ENCODE assay signal across 25 cellular contexts in genomic region chr11:15768321-15768720, GRCh38.
"Had no signal": no experiment of that assay in that cellular context is flagged by ENCODE, and none has a peak within 500 bp of the region (broad histone marks: within the 10 kb centered on the region; RNA-seq: fewer than 3 reads in every experiment).

No MANE protein-coding gene starts in this region.

- H3K4me1 Mint-ChIP-seq: activated naive CD4-positive, alpha-beta T cell treated with anti-CD3 and anti-CD28 coated beads, Interleukin-2, amount 50 U/mL, for 24 hours; activated naive CD8-positive, alpha-beta T cell treated with anti-CD3 and anti-CD28 coated beads, Interleukin-2, amount 50 U/mL, for 24 hours; central memory CD8-positive, alpha-beta T cell; stimulated activated naive B cell treated with anti-CD40 and anti-IgM and Interleukin-4, amounts not matched to agents 10 μg/mL and 1 μg/mL and 100 μg/mL, for 72 hours had no signal

- DNase-seq: activated CD4-positive, alpha-beta memory T cell treated with anti-CD3 and anti-CD28 coated beads for 36 hours; activated CD4-positive, alpha-beta T cell treated with anti-CD3 and anti-CD28 coated beads for 48 hours; activated CD8-positive, alpha-beta memory T cell treated with anti-CD3 and anti-CD28 coated beads, Interleukin-2, amount 50 U/mL, for 4 hours; activated gamma-delta T cell; activated naive CD8-positive, alpha-beta T cell treated with anti-CD3 and anti-CD28 coated beads, Interleukin-2, amount 50 U/mL, for 24 hours; activated T-cell treated with anti-CD3 and anti-CD28 coated beads, Interleukin-2, amount 50 U/mL, for 1 hour; amygdala; dorsolateral prefrontal cortex; effector memory CD4-positive, alpha-beta T cell; gastrocnemius medialis; glutamatergic neuron; islet precursor cell; left cardiac atrium; nephron progenitor cell; right cardiac atrium; stimulated activated CD4-positive, alpha-beta T cell treated with anti-CD3 and anti-CD28 coated beads, Interleukin-15, amount 100 ng/mL, for 24 hours; stimulated activated CD4-positive, alpha-beta T cell treated with anti-CD3 and anti-CD28 coated beads, Interleukin-2, amount 100 ng/mL, for 24 hours; stimulated activated naive B cell treated with anti-CD40 and anti-IgM and Interleukin-4, amounts not matched to agents 10 μg/mL and 1 μg/mL and 100 μg/mL, for 72 hours; stomach; T-helper 9 cell; uterus; WERI-Rb-1 had no signal

- H3K27ac ChIP-seq: dorsolateral prefrontal cortex, gastrocnemius medialis, uterus, WERI-Rb-1 had no signal

- ATAC-seq: activated CD4-positive, CD25-positive, alpha-beta regulatory T cell treated with anti-CD3 and anti-CD28 coated beads, Interleukin-2, amount 50 U/mL, for 24 hours; activated naive CD8-positive, alpha-beta T cell treated with anti-CD3 and anti-CD28 coated beads, Interleukin-2, amount 50 U/mL, for 24 hours; gastrocnemius medialis; left cardiac atrium; right cardiac atrium; stimulated activated naive B cell treated with anti-CD40 and anti-IgM and Interleukin-4, amounts not matched to agents 10 μg/mL and 1 μg/mL and 100 μg/mL, for 72 hours had no signal

- H3K4me1 ChIP-seq: stomach, uterus had no signal

- H3K36me3 ChIP-seq: gastrocnemius medialis, stomach, uterus, WERI-Rb-1 had no signal

- H3K27ac Mint-ChIP-seq: activated CD4-positive, alpha-beta memory T cell treated with anti-CD3 and anti-CD28 coated beads for 36 hours; activated naive CD4-positive, alpha-beta T cell treated with anti-CD3 and anti-CD28 coated beads, Interleukin-2, amount 50 U/mL, for 24 hours; activated naive CD8-positive, alpha-beta T cell treated with anti-CD3 and anti-CD28 coated beads, Interleukin-2, amount 50 U/mL, for 24 hours; nephron progenitor cell; stimulated activated naive B cell treated with anti-CD40 and anti-IgM and Interleukin-4, amounts not matched to agents 10 μg/mL and 1 μg/mL and 100 μg/mL, for 72 hours had no signal

- H3K4me3 Mint-ChIP-seq: activated CD4-positive, alpha-beta memory T cell treated with anti-CD3 and anti-CD28 coated beads for 36 hours; activated naive CD4-positive, alpha-beta T cell treated with anti-CD3 and anti-CD28 coated beads, Interleukin-2, amount 50 U/mL, for 24 hours; activated naive CD8-positive, alpha-beta T cell treated with anti-CD3 and anti-CD28 coated beads, Interleukin-2, amount 50 U/mL, for 24 hours; central memory CD8-positive, alpha-beta T cell; nephron progenitor cell; stimulated activated naive B cell treated with anti-CD40 and anti-IgM and Interleukin-4, amounts not matched to agents 10 μg/mL and 1 μg/mL and 100 μg/mL, for 72 hours had no signal

- H3K9me3 Mint-ChIP-seq: activated CD4-positive, alpha-beta memory T cell treated with anti-CD3 and anti-CD28 coated beads for 36 hours; activated naive CD4-positive, alpha-beta T cell treated with anti-CD3 and anti-CD28 coated beads, Interleukin-2, amount 50 U/mL, for 24 hours; activated naive CD8-positive, alpha-beta T cell treated with anti-CD3 and anti-CD28 coated beads, Interleukin-2, amount 50 U/mL, for 24 hours had no signal

- H3K9me3 ChIP-seq: gastrocnemius medialis, stomach, uterus had no signal

- H3K27me3 ChIP-seq: gastrocnemius medialis, stomach, uterus had no signal

- H3K27me3 Mint-ChIP-seq: activated CD4-positive, alpha-beta memory T cell treated with anti-CD3 and anti-CD28 coated beads for 36 hours; activated naive CD4-positive, alpha-beta T cell treated with anti-CD3 and anti-CD28 coated beads, Interleukin-2, amount 50 U/mL, for 24 hours; central memory CD8-positive, alpha-beta T cell had no signal

- H3K4me3 ChIP-seq: dorsolateral prefrontal cortex, gastrocnemius medialis, stomach, uterus had no signal

- H3K36me3 Mint-ChIP-seq: activated CD4-positive, alpha-beta memory T cell treated with anti-CD3 and anti-CD28 coated beads for 36 hours; activated naive CD4-positive, alpha-beta T cell treated with anti-CD3 and anti-CD28 coated beads, Interleukin-2, amount 50 U/mL, for 24 hours; stimulated activated naive B cell treated with anti-CD40 and anti-IgM and Interleukin-4, amounts not matched to agents 10 μg/mL and 1 μg/mL and 100 μg/mL, for 72 hours had no signal
